Comparison of ENCODE assay signal across 8 cellular contexts in the genomic region with DNA sequence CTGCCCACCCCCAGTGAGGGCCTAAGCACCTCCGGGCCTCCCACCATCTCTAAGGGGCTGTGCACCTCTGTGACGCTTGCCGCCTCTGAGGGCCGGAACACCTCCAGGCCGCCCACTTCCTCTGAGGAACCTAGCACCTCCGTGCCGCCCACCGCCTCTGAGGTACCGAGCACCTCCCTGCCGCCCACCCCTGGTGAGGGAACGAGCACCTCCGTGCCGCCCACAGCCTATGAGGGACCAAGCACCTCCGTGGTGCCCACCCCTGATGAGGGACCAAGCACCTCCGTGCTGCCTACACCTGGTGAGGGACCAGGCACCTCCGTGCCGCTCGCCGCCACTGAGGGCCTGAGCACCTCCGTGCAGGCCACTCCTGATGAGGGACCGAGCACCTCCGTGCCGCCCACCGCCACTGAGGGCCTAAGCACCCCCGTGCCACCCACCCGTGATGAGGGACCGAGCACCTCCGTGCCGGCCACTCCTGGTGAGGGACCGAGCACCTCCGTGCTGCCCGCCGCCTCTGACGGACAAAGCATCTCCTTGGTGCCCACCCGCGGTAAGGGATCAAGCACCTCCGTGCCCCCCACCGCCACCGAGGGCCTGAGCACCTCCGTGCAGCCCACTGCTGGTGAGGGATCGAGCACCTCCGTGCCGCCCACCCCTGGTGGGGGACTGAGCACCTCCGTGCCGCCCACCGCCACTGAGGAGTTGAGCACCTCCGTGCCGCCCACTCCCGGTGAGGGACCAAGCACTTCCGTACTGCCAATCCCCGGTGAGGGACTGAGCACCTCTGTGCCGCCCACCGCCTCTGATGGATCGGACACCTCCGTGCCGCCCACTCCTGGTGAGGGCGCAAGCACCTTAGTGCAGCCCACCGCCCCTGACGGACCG. TPM values are rescaled to one million over a fixed set of nuclear protein-coding genes. Genes with fewer than 3 reads are reported as not detected.
A peak's percentile ranks its signal among the peaks of the same experiment; 100 is the strongest.
DNase-seq lines count a peak whose midpoint lies in the region; ATAC-seq, FAIRE-seq and TF ChIP-seq lines count a peak whose summit lies in the region.

No MANE protein-coding gene starts in this region.

- peak overlapping the region; percentile 88 for H3K4me3 Mint-ChIP-seq in stimulated activated naive CD8-positive, alpha-beta T cell treated with anti-CD3 and anti-CD28 coated beads, Interleukin-15, Interleukin-2, amounts not matched to agents 100 ng/mL and 50 ng/mL, for 24 hours

- peak overlapping the region in 50 of 59 donors; percentile 18 to 89 (median 75) for H3K27ac ChIP-seq in dorsolateral prefrontal cortex

- intact Hi-C loops in dorsolateral prefrontal cortex (cut with DNase I): no loop called here

- DNase-seq in dorsolateral prefrontal cortex: peak in 6 of 10 donors; percentile 11 to 47 (median 38)
- no peak for DNase-seq in HTR-8/SVneo (ENCODE audit: insufficient read length, low spot score)
- no peak for DNase-seq in NCI-H2029 (lab: John Stamatoyannopoulos, UW)

- H3K27me3 ChIP-seq in dorsolateral prefrontal cortex (peaks cover 0 to 44% (median 3%) of the 10 kb centered on the region in 45 donors), mononuclear cell (ENCODE audit: insufficient read depth, low read length) (no peaks in the 10 kb centered on the region)

- TF ChIP-seq CTCF in dorsolateral prefrontal cortex (IDR thresholded peaks at IDR 0.05 in 54 of 56, conservative IDR thresholded peaks at IDR 0.05 in 2 of 56; ENCODE audit: low read depth in 1 of 56, partially characterized antibody in 56 of 56): no peak

- no peaks in the 10 kb centered on the region for H3K36me3 Mint-ChIP-seq in stimulated activated naive CD8-positive, alpha-beta T cell treated with anti-CD3 and anti-CD28 coated beads, Interleukin-15, Interleukin-2, amounts not matched to agents 100 ng/mL and 50 ng/mL, for 24 hours (ENCODE audit: low read depth)

- H3K27ac Mint-ChIP-seq in stimulated activated naive CD8-positive, alpha-beta T cell treated with anti-CD3 and anti-CD28 coated beads, Interleukin-15, Interleukin-2, amounts not matched to agents 100 ng/mL and 50 ng/mL, for 24 hours: peak overlapping the region; percentile 70

- peak overlapping the region; percentile 44 to 83 (median 71) for H3K4me3 ChIP-seq in dorsolateral prefrontal cortex
- H3K4me3 ChIP-seq in mononuclear cell (ENCODE audit: low read length): peak overlapping the region; percentile 49

- no peaks in the 10 kb centered on the region for H3K9me3 Mint-ChIP-seq in stimulated activated naive CD8-positive, alpha-beta T cell treated with anti-CD3 and anti-CD28 coated beads, Interleukin-15, Interleukin-2, amounts not matched to agents 100 ng/mL and 50 ng/mL, for 24 hours

- H3K4me1 Mint-ChIP-seq in stimulated activated naive CD8-positive, alpha-beta T cell treated with anti-CD3 and anti-CD28 coated beads, Interleukin-15, Interleukin-2, amounts not matched to agents 100 ng/mL and 50 ng/mL, for 24 hours (ENCODE audit: low read depth): peaks cover 48% of the 10 kb centered on the region

- peaks cover 5% of the 10 kb centered on the region for H3K4me1 ChIP-seq in mononuclear cell (ENCODE audit: insufficient read depth, low read length)

- H3K27me3 Mint-ChIP-seq in stimulated activated naive CD8-positive, alpha-beta T cell treated with anti-CD3 and anti-CD28 coated beads, Interleukin-15, Interleukin-2, amounts not matched to agents 100 ng/mL and 50 ng/mL, for 24 hours: no peaks in the 10 kb centered on the region

- H3K9me3 ChIP-seq in mononuclear cell (ENCODE audit: low read depth, low read length): no peaks in the 10 kb centered on the region

- FAIRE-seq in HTR-8/SVneo (lab: Jason Lieb, UNC): no peak

- ATAC-seq in GM19023 (IDR thresholded peaks at IDR 0.05; ENCODE audit: unreplicated experiment): peak; percentile 30
- ATAC-seq in HG03060 (IDR thresholded peaks at IDR 0.05; ENCODE audit: low read depth, unreplicated experiment): peak; percentile 18
- peak; percentile 54 to 65 for ATAC-seq in activated CD4-positive, CD25-positive, alpha-beta regulatory T cell treated with anti-CD3 and anti-CD28 coated beads, Interleukin-2, amount 50 U/mL, for 24 hours

RNA-seq across cellular contexts. Expression of a gene that starts 1.0 kb away (rescaled TPM):
- total RNA-seq in dorsolateral prefrontal cortex (10 to 100 TPM; 24.2 to 90.0 (median 66.8) TPM), mononuclear cell (6.4 TPM)

Comparison
In these comparisons a context has a peak if more than half of its experiments do, and no peak if none do; other contexts are left out.
1. DNase-seq: peak in dorsolateral prefrontal cortex (6 of 10); none in HTR-8/SVneo (single experiment) and NCI-H2029 (single experiment).
2. Peak in every context shown above with its lines, with median percentiles within 50 percentile points of each other: ATAC-seq.